ENCODE assay signal across 9 cellular contexts in genomic region chr4:121765368-121765705, GRCh38. TPM values are rescaled to one million over a fixed set of nuclear protein-coding genes. Genes with fewer than 3 reads are reported as not detected.
A peak's percentile ranks its signal among the peaks of the same experiment; 100 is the strongest.
DNase-seq lines count a peak whose midpoint lies in the region; ATAC-seq lines count a peak whose summit lies in the region.
"Had no signal": no experiment of that assay in that cellular context is flagged by ENCODE, and none has a peak within 500 bp of the region (broad histone marks: within the 10 kb centered on the region; RNA-seq: fewer than 3 reads in every experiment).

No MANE protein-coding gene starts in this region.

- no peak for DNase-seq in stimulated activated naive CD8-positive, alpha-beta T cell treated with anti-CD3 and anti-CD28 coated beads, Interleukin-15, Interleukin-2, amounts not matched to agents 100 U/mL and 50 U/mL, for 24 hours
- no peak for DNase-seq in central memory CD8-positive, alpha-beta T cell (ENCODE audit: low spot score in 2 of 2)
- no peak for DNase-seq in GM03348 (ENCODE audit: low spot score)
- no peak for DNase-seq in NCI-H345 (lab: John Stamatoyannopoulos, UW)
- DNase-seq in NCI-H69 (lab: John Stamatoyannopoulos, UW): no peak
- DNase-seq: immature natural killer cell had no signal

- H3K9me3 ChIP-seq in muscle layer of duodenum (ENCODE audit: control insufficient read depth in 1 of 2, low read length in 2 of 2): no peaks in the 10 kb centered on the region

- H3K27ac Mint-ChIP-seq in stimulated activated naive CD8-positive, alpha-beta T cell treated with anti-CD3 and anti-CD28 coated beads, Interleukin-15, Interleukin-2, amounts not matched to agents 100 ng/mL and 50 ng/mL, for 24 hours: no peak overlapping the region
- H3K27ac Mint-ChIP-seq in central memory CD8-positive, alpha-beta T cell (ENCODE audit: low read depth): peak overlapping the region; percentile 42
- H3K27ac Mint-ChIP-seq: immature natural killer cell had no signal

- no peaks in the 10 kb centered on the region for H3K9me3 Mint-ChIP-seq in stimulated activated naive CD8-positive, alpha-beta T cell treated with anti-CD3 and anti-CD28 coated beads, Interleukin-15, Interleukin-2, amounts not matched to agents 100 ng/mL and 50 ng/mL, for 24 hours
- no peaks in the 10 kb centered on the region for H3K9me3 Mint-ChIP-seq in central memory CD8-positive, alpha-beta T cell
- H3K9me3 Mint-ChIP-seq: immature natural killer cell had no signal

- peak overlapping the region; percentile 64 for H3K4me3 Mint-ChIP-seq in stimulated activated naive CD8-positive, alpha-beta T cell treated with anti-CD3 and anti-CD28 coated beads, Interleukin-15, Interleukin-2, amounts not matched to agents 100 ng/mL and 50 ng/mL, for 24 hours
- peak overlapping the region; percentile 69 for H3K4me3 Mint-ChIP-seq in central memory CD8-positive, alpha-beta T cell
- H3K4me3 Mint-ChIP-seq: immature natural killer cell had no signal

- H3K4me1 ChIP-seq in muscle layer of duodenum (ENCODE audit: control insufficient read depth in 1 of 2, insufficient read depth in 2 of 2, low read length in 2 of 2) (peaks cover 0 to 11% of the 10 kb centered on the region in 2 donors), urinary bladder (ENCODE audit: insufficient read depth) (peaks cover 3% of the 10 kb centered on the region)

- peaks cover 8% of the 10 kb centered on the region for H3K27me3 ChIP-seq in muscle layer of duodenum (ENCODE audit: low read depth, low read length)

- ATAC-seq in stimulated activated naive CD8-positive, alpha-beta T cell treated with anti-CD3 and anti-CD28 coated beads, Interleukin-15, Interleukin-2, amounts not matched to agents 100 U/mL and 50 U/mL, for 24 hours: no peak
- no peak for ATAC-seq in central memory CD8-positive, alpha-beta T cell (replicated peaks; ENCODE audit: extremely low read depth, poor library complexity, severe bottlenecking)

- H3K36me3 ChIP-seq in muscle layer of duodenum (ENCODE audit: control insufficient read depth in 1 of 2, insufficient read depth in 2 of 2, low read length in 2 of 2) (no peaks in the 10 kb centered on the region), urinary bladder (ENCODE audit: insufficient read depth) (no peaks in the 10 kb centered on the region)

- H3K27me3 Mint-ChIP-seq in stimulated activated naive CD8-positive, alpha-beta T cell treated with anti-CD3 and anti-CD28 coated beads, Interleukin-15, Interleukin-2, amounts not matched to agents 100 ng/mL and 50 ng/mL, for 24 hours: peaks cover 77% of the 10 kb centered on the region
- H3K27me3 Mint-ChIP-seq in central memory CD8-positive, alpha-beta T cell: peaks cover 49% of the 10 kb centered on the region

- H3K36me3 Mint-ChIP-seq in stimulated activated naive CD8-positive, alpha-beta T cell treated with anti-CD3 and anti-CD28 coated beads, Interleukin-15, Interleukin-2, amounts not matched to agents 100 ng/mL and 50 ng/mL, for 24 hours (ENCODE audit: low read depth): no peaks in the 10 kb centered on the region
- H3K36me3 Mint-ChIP-seq in central memory CD8-positive, alpha-beta T cell (ENCODE audit: insufficient read depth): no peaks in the 10 kb centered on the region
- H3K36me3 Mint-ChIP-seq: immature natural killer cell had no signal

- 12% methylated on average over 16 of the region's 16 CpGs for WGBS in urinary bladder

- peaks cover 12% of the 10 kb centered on the region for H3K4me1 Mint-ChIP-seq in stimulated activated naive CD8-positive, alpha-beta T cell treated with anti-CD3 and anti-CD28 coated beads, Interleukin-15, Interleukin-2, amounts not matched to agents 100 ng/mL and 50 ng/mL, for 24 hours (ENCODE audit: low read depth)
- H3K4me1 Mint-ChIP-seq in central memory CD8-positive, alpha-beta T cell: peaks cover 15% of the 10 kb centered on the region

- no peak overlapping the region for H3K27ac ChIP-seq in muscle layer of duodenum (ENCODE audit: low read length)
- no peak overlapping the region for H3K27ac ChIP-seq in urinary bladder (ENCODE audit: low read depth)

- H3K4me3 ChIP-seq in muscle layer of duodenum (ENCODE audit: low read depth in 1 of 2, low read length in 2 of 2) (peak overlapping the region; percentile 30 to 53), urinary bladder (ENCODE audit: low read depth, low read length) (peak overlapping the region; percentile 16)

RNA-seq across cellular contexts. Expression of gene SMIM43, which starts 0.4 kb away (rescaled TPM):
- 0.21 TPM for total RNA-seq in urinary bladder
- 0.25 TPM for polyA plus RNA-seq in urinary bladder
- polyA plus RNA-seq: immature natural killer cell had no signal

RNA-seq across cellular contexts. Expression of gene EXOSC9, which starts 35.8 kb away (rescaled TPM):
- 30.1 TPM for total RNA-seq in urinary bladder
- 20.3 TPM for polyA plus RNA-seq in urinary bladder

RNA-seq across cellular contexts. Expression of gene CCNA2, which starts 58.3 kb away (rescaled TPM):
- 34.3 TPM for total RNA-seq in urinary bladder
- polyA plus RNA-seq in urinary bladder: 0.94 TPM
